11 cellular contexts compared by ENCODE assay signal in the genomic region with DNA sequence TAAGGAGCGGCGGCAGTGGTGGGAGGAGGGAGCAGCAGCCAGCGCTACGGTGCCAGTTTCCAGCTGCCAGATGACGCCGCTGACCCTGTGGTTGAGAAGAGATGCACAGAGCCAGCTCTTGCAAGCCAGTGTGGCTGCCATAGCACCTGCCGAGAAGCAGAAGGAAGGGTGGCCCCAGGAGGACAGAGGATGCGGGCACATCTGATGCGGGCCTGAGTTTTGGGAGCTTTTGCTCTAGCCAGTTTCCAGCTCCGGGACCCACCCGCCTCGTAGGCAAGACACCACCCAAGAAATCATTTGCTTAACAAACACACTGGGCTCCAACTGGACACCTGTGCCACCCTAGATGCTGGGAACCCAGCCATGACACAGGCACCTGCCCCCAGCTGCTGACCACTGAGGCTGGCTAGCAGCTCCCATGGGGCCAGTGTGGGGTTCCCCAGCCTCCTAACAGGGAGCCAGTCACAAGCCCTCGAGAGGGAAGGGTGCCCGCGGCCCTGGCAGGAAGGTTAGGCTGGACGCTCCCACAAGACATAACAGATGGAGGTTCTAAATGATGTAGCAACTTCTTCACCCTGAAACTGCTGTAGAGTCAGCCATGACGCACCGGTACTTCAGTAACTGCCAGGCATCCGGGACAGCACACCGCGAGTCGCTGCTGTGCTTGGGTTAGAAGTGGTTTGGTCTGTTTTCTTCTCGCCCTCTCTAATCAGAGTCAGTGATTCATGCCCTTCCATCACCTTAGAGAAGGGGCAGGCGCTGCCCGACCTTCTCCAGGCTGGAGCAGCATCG. TPM values are rescaled to one million over a fixed set of nuclear protein-coding genes. Genes with fewer than 3 reads are reported as not detected.
DNase-seq lines count a peak whose midpoint lies in the region; ATAC-seq and TF ChIP-seq lines count a peak whose summit lies in the region.
"Had no signal": no experiment of that assay in that cellular context is flagged by ENCODE, and none has a peak within 500 bp of the region (broad histone marks: within the 10 kb centered on the region; RNA-seq: fewer than 3 reads in every experiment).

No MANE protein-coding gene starts in this region.

- TF ChIP-seq CTCF in GM20000 (IDR thresholded peaks at IDR 0.05; ENCODE audit: extremely low read depth, missing control alignments) (no peak), OCI-LY3 (IDR thresholded peaks at IDR 0.05; ENCODE audit: low read depth, low read length) (no peak), heart right ventricle (IDR thresholded peaks at IDR 0.05) (no peak)

- WGBS in heart right ventricle, 2 donors: 88 to 90% methylated on average over 26 of the region's 26 CpGs

- no peaks in the 10 kb centered on the region for H3K4me1 Mint-ChIP-seq in activated CD4-positive, alpha-beta T cell treated with anti-CD3 and anti-CD28 coated beads, Interleukin-2, amount 10 ng/mL, durations not matched to agents 24 days and 14 days

- peak overlapping the region; percentile 74 for H3K27ac ChIP-seq in BLaER1
- peak overlapping the region; percentile 31; the same call in 1 of the 2 replicates for H3K27ac ChIP-seq in OCI-LY3 (ENCODE audit: low read length)
- no peak overlapping the region for H3K27ac ChIP-seq in heart right ventricle
- H3K27ac ChIP-seq: SJCRH30 had no signal

- intact Hi-C loops in heart right ventricle (cut with DNase I): no loop called here
- intact Hi-C loops in activated CD4-positive, alpha-beta T cell treated with anti-CD3 and anti-CD28 coated beads, Interleukin-2, amount 10 ng/mL, durations not matched to agents 24 days and 14 days (cut with micrococcal nuclease): no loop called here

- H3K27me3 Mint-ChIP-seq in activated CD4-positive, alpha-beta T cell treated with anti-CD3 and anti-CD28 coated beads, Interleukin-2, amount 10 ng/mL, durations not matched to agents 24 days and 14 days: no peaks in the 10 kb centered on the region

- DNase-seq in GM20000 (ENCODE audit: low spot score) (peak; percentile 68), heart right ventricle (peak; percentile 1 to 7), cerebellum (ENCODE audit: low spot score) (no peak)
- no peak for DNase-seq in central memory CD4-positive, alpha-beta T cell
- no peak for DNase-seq in activated CD4-positive, alpha-beta T cell treated with anti-CD3 and anti-CD28 coated beads, Interleukin-2, amount 10 ng/mL, durations not matched to agents 24 days and 14 days
- DNase-seq: stimulated activated CD4-positive, alpha-beta T cell treated with anti-CD3 and anti-CD28 coated beads, Interleukin-2, amount 100 ng/mL, for 24 hours had no signal

- H2AFZ ChIP-seq in OCI-LY3 (ENCODE audit: low read depth, low read length): no peak overlapping the region

- H3K4me3 ChIP-seq in BLaER1: peak overlapping the region; percentile 28; the same call in 1 of the 2 replicates
- H3K4me3 ChIP-seq in OCI-LY3 (ENCODE audit: low read length): peak overlapping the region; percentile 16; the same call in 1 of the 2 replicates
- no peak overlapping the region for H3K4me3 ChIP-seq in heart right ventricle
- H3K4me3 ChIP-seq: SJCRH30 had no signal

- no peaks in the 10 kb centered on the region for H3K9me3 Mint-ChIP-seq in activated CD4-positive, alpha-beta T cell treated with anti-CD3 and anti-CD28 coated beads, Interleukin-2, amount 10 ng/mL, durations not matched to agents 24 days and 14 days

- H3K27me3 ChIP-seq in BLaER1: no peaks in the 10 kb centered on the region
- H3K27me3 ChIP-seq in OCI-LY3 (ENCODE audit: low read depth, low read length): no peaks in the 10 kb centered on the region
- no peaks in the 10 kb centered on the region for H3K27me3 ChIP-seq in heart right ventricle
- H3K27me3 ChIP-seq: SJCRH30 had no signal

- H3K4me3 Mint-ChIP-seq in activated CD4-positive, alpha-beta T cell treated with anti-CD3 and anti-CD28 coated beads, Interleukin-2, amount 10 ng/mL, durations not matched to agents 24 days and 14 days: no peak overlapping the region

- H3K4me1 ChIP-seq in BLaER1: peaks cover 68% of the 10 kb centered on the region
- H3K4me1 ChIP-seq in OCI-LY3 (ENCODE audit: low read length): peaks cover 26% of the 10 kb centered on the region
- H3K4me1 ChIP-seq in heart right ventricle: no peaks in the 10 kb centered on the region
- H3K4me1 ChIP-seq: SJCRH30 had no signal

- H3K9me3 ChIP-seq in BLaER1: no peaks in the 10 kb centered on the region
- H3K9me3 ChIP-seq in OCI-LY3 (ENCODE audit: insufficient read depth, low read length): no peaks in the 10 kb centered on the region
- peaks cover 0 to 4% (median 0%) of the 10 kb centered on the region in 11 donors for H3K9me3 ChIP-seq in heart right ventricle
- H3K9me3 ChIP-seq: SJCRH30 had no signal

- no peak overlapping the region for H3K27ac Mint-ChIP-seq in activated CD4-positive, alpha-beta T cell treated with anti-CD3 and anti-CD28 coated beads, Interleukin-2, amount 10 ng/mL, durations not matched to agents 24 days and 14 days

- no peaks in the 10 kb centered on the region for H3K79me2 ChIP-seq in OCI-LY3 (ENCODE audit: low read length)

- H3K9ac ChIP-seq in BLaER1 (peak overlapping the region; percentile 49; the same call in 1 of the 2 replicates), OCI-LY3 (ENCODE audit: low read length) (no peak overlapping the region)

- peak overlapping the region; percentile 89 for H3K4me2 ChIP-seq in BLaER1
- H3K4me2 ChIP-seq in OCI-LY3 (ENCODE audit: low read length): peak overlapping the region; percentile 39

- no peak for ATAC-seq in heart right ventricle
- ATAC-seq in SK-N-SH treated with all-trans-retinoic acid at 6 μM for 48 hours: no peak

- H3K36me3 ChIP-seq in BLaER1: 0 out of 2 replicates have a peak, but pooled peaks cover 4% of the 10 kb centered on the region
- H3K36me3 ChIP-seq in OCI-LY3 (replicated peaks; ENCODE audit: low read depth, low read length): peaks cover 12% of the 10 kb centered on the region
- H3K36me3 ChIP-seq in heart right ventricle: peaks cover 0 to 3% (median 0%) of the 10 kb centered on the region in 9 donors
- H3K36me3 ChIP-seq: SJCRH30 had no signal

- H4K20me1 ChIP-seq in BLaER1: no peaks in the 10 kb centered on the region
- no peaks in the 10 kb centered on the region; the same call in 1 of the 2 replicates for H4K20me1 ChIP-seq in OCI-LY3 (ENCODE audit: insufficient read depth, low read length)

- no peaks in the 10 kb centered on the region for H3K36me3 Mint-ChIP-seq in activated CD4-positive, alpha-beta T cell treated with anti-CD3 and anti-CD28 coated beads, Interleukin-2, amount 10 ng/mL, durations not matched to agents 24 days and 14 days (ENCODE audit: low read depth)

TF ChIP-seq in SK-N-SH treated with all-trans-retinoic acid at 6 μM for 48 hours, 23 proteins besides CTCF, POLR2A, EP300 and RAD21:
- TF ChIP-seq, protein P1, sequence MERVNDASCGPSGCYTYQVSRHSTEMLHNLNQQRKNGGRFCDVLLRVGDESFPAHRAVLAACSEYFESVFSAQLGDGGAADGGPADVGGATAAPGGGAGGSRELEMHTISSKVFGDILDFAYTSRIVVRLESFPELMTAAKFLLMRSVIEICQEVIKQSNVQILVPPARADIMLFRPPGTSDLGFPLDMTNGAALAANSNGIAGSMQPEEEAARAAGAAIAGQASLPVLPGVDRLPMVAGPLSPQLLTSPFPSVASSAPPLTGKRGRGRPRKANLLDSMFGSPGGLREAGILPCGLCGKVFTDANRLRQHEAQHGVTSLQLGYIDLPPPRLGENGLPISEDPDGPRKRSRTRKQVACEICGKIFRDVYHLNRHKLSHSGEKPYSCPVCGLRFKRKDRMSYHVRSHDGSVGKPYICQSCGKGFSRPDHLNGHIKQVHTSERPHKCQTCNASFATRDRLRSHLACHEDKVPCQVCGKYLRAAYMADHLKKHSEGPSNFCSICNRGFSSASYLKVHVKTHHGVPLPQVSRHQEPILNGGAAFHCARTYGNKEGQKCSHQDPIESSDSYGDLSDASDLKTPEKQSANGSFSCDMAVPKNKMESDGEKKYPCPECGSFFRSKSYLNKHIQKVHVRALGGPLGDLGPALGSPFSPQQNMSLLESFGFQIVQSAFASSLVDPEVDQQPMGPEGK (CRISPR knock-in tag; IDR thresholded peaks at IDR 0.05; ENCODE audit: borderline replicate concordance): no peak
- TF ChIP-seq ZNF8 (CRISPR knock-in tag; IDR thresholded peaks at IDR 0.05) (no peak), ZNF565 (CRISPR knock-in tag; conservative IDR thresholded peaks at IDR 0.05; ENCODE audit: low read depth) (no peak), GLIS3 (CRISPR knock-in tag; IDR thresholded peaks at IDR 0.05) (no peak), OSR1 (CRISPR knock-in tag; IDR thresholded peaks at IDR 0.05) (no peak)
- TF ChIP-seq, protein P2, sequence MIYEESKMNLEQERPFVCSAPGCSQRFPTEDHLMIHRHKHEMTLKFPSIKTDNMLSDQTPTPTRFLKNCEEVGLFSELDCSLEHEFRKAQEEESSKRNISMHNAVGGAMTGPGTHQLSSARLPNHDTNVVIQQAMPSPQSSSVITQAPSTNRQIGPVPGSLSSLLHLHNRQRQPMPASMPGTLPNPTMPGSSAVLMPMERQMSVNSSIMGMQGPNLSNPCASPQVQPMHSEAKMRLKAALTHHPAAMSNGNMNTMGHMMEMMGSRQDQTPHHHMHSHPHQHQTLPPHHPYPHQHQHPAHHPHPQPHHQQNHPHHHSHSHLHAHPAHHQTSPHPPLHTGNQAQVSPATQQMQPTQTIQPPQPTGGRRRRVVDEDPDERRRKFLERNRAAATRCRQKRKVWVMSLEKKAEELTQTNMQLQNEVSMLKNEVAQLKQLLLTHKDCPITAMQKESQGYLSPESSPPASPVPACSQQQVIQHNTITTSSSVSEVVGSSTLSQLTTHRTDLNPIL (CRISPR knock-in tag; IDR thresholded peaks at IDR 0.05; ENCODE audit: low read depth): no peak

RNA-seq across cellular contexts. Expression of a gene that starts 8.9 kb away (rescaled TPM):
- total RNA-seq in heart right ventricle (1 to 10 TPM in 1 of 10 donors, under 1 TPM in 9; 0.25 to 1.0 (median 0.41) TPM), cerebellum (3.8 TPM)
- 1 to 10 TPM in 1 of 2 donors, under 1 TPM in 1; 0.28 to 1.2 TPM for polyA plus RNA-seq in heart right ventricle
- total RNA-seq in activated CD4-positive, alpha-beta T cell treated with anti-CD3 and anti-CD28 coated beads, Interleukin-2, amount 10 ng/mL, durations not matched to agents 24 days and 14 days: 0.62 and 0.70 TPM in 2 replicates
- polyA plus RNA-seq: keratinocyte had no signal

RNA-seq across cellular contexts. Expression of a gene that starts 34.9 kb away (rescaled TPM):
- total RNA-seq in heart right ventricle (10 to 100 TPM in 9 of 10 donors, 1 to 10 TPM in 1; 9.7 to 24.3 (median 13.1) TPM), cerebellum (87.5 TPM)
- 10 to 100 TPM; 10.6 to 24.4 TPM for polyA plus RNA-seq in heart right ventricle
- 3.3 and 3.7 TPM in 2 replicates for total RNA-seq in activated CD4-positive, alpha-beta T cell treated with anti-CD3 and anti-CD28 coated beads, Interleukin-2, amount 10 ng/mL, durations not matched to agents 24 days and 14 days

Comparison
In these comparisons a context has a peak if more than half of its experiments do, and no peak if none do; other contexts are left out.
1. H3K27ac ChIP-seq: peak in BLaER1 (single experiment) and OCI-LY3 (single experiment); none in heart right ventricle (0 of 10).
2. H3K4me3 ChIP-seq: peak in BLaER1 (single experiment) and OCI-LY3 (single experiment); none in heart right ventricle (0 of 10).
3. DNase-seq: peak in GM20000 (single experiment) and heart right ventricle (2 of 2); none in central memory CD4-positive, alpha-beta T cell (single experiment), cerebellum (single experiment) and activated CD4-positive, alpha-beta T cell treated with anti-CD3 and anti-CD28 coated beads, Interleukin-2, amount 10 ng/mL, durations not matched to agents 24 days and 14 days (single experiment).